Comparison of ENCODE assay signal across 21 cellular contexts in genomic region chr21:16125274-16125673, GRCh38.
DNase-seq lines count a peak whose midpoint lies in the region; ATAC-seq and TF ChIP-seq lines count a peak whose summit lies in the region.
"Had no signal": no experiment of that assay in that cellular context is flagged by ENCODE, and none has a peak within 500 bp of the region (broad histone marks: within the 10 kb centered on the region; RNA-seq: fewer than 3 reads in every experiment).

No MANE protein-coding gene starts in this region.

- TF ChIP-seq CTCF in AG09319 (IDR thresholded peaks at IDR 0.05; ENCODE audit: low read depth, low read length): no peak
- no peak for TF ChIP-seq CTCF in osteocyte (IDR thresholded peaks at IDR 0.05)

- intact Hi-C loops in activated CD4-positive, alpha-beta T cell treated with anti-CD3 and anti-CD28 coated beads for 36 hours (cut with DNase I, micrococcal nuclease): no loop called here

- DNase-seq in AG09319 (ENCODE audit: extremely low read depth, low read depth): peak; percentile 34
- peak; percentile 63 for DNase-seq in M059J (ENCODE audit: low read depth)
- no peak for DNase-seq in epithelial cell of prostate (ENCODE audit: low read depth, low spot score)
- no peak for DNase-seq in osteocyte (ENCODE audit: extremely low spot score, unreplicated experiment)
- no peak for DNase-seq in activated CD4-positive, alpha-beta T cell treated with anti-CD3 and anti-CD28 coated beads for 36 hours
- no peak for DNase-seq in MV-4-11 (lab: John Stamatoyannopoulos, UW)
- DNase-seq in stimulated activated CD4-positive, alpha-beta T cell treated with anti-CD3 and anti-CD28 coated beads, Interleukin-4, amount 100 ng/mL, for 1 hour: no peak
- DNase-seq in HuH-7.5 (ENCODE audit: low spot score): no peak
- DNase-seq: activated CD4-positive, alpha-beta memory T cell treated with anti-CD3 and anti-CD28 coated beads, Interleukin-2, amount 10 ng/mL, durations not matched to agents 7 days and 5 days; activated naive CD4-positive, alpha-beta T cell treated with anti-CD3 and anti-CD28 coated beads, Interleukin-2, amount 10 ng/mL, durations not matched to agents 7 days and 5 days; activated T-cell treated with anti-CD3 and anti-CD28 coated beads, Interleukin-2, amount 50 U/mL, for 4 hours; midbrain; NCI-H1105; NCI-H526 treated with DMSO at 0.1 percent for 48 hours; nephron progenitor cell; Right ventricle myocardium superior; T-helper 17 cell; testis had no signal

- POLR2A ChIA-PET in activated CD4-positive, alpha-beta T cell treated with anti-CD3 and anti-CD28 coated beads for 36 hours (lab: Charles Lee): no interaction called here

- H3K27me3 Mint-ChIP-seq in osteocyte (ENCODE audit: unreplicated experiment): no peaks in the 10 kb centered on the region
- H3K27me3 Mint-ChIP-seq in activated CD4-positive, alpha-beta T cell treated with anti-CD3 and anti-CD28 coated beads for 36 hours: no peaks in the 10 kb centered on the region
- H3K27me3 Mint-ChIP-seq: activated CD4-positive, alpha-beta memory T cell treated with anti-CD3 and anti-CD28 coated beads, Interleukin-2, amount 10 ng/mL, durations not matched to agents 7 days and 5 days; activated naive CD4-positive, alpha-beta T cell treated with anti-CD3 and anti-CD28 coated beads, Interleukin-2, amount 10 ng/mL, durations not matched to agents 7 days and 5 days; progenitor cell of endocrine pancreas; T-helper 17 cell had no signal

- H3K4me3 Mint-ChIP-seq in osteocyte (ENCODE audit: unreplicated experiment): peak overlapping the region; percentile 43
- no peak overlapping the region for H3K4me3 Mint-ChIP-seq in activated CD4-positive, alpha-beta T cell treated with anti-CD3 and anti-CD28 coated beads for 36 hours
- H3K4me3 Mint-ChIP-seq: activated CD4-positive, alpha-beta memory T cell treated with anti-CD3 and anti-CD28 coated beads, Interleukin-2, amount 10 ng/mL, durations not matched to agents 7 days and 5 days; activated naive CD4-positive, alpha-beta T cell treated with anti-CD3 and anti-CD28 coated beads, Interleukin-2, amount 10 ng/mL, durations not matched to agents 7 days and 5 days; activated T-cell treated with anti-CD3 and anti-CD28 coated beads, Interleukin-2, amount 50 U/mL, for 4 hours; nephron progenitor cell; T-helper 17 cell had no signal

- H3K9me3 Mint-ChIP-seq in osteocyte (ENCODE audit: unreplicated experiment): peaks cover 11% of the 10 kb centered on the region
- H3K9me3 Mint-ChIP-seq in activated CD4-positive, alpha-beta T cell treated with anti-CD3 and anti-CD28 coated beads for 36 hours (ENCODE audit: low read depth): peaks cover 2% of the 10 kb centered on the region

- CTCF ChIA-PET in activated CD4-positive, alpha-beta T cell treated with anti-CD3 and anti-CD28 coated beads for 36 hours (lab: Charles Lee): no interaction called here

- H3K27ac Mint-ChIP-seq in osteocyte (ENCODE audit: unreplicated experiment): peak overlapping the region; percentile 92
- H3K27ac Mint-ChIP-seq in activated CD4-positive, alpha-beta T cell treated with anti-CD3 and anti-CD28 coated beads for 36 hours: no peak overlapping the region
- H3K27ac Mint-ChIP-seq: activated CD4-positive, alpha-beta memory T cell treated with anti-CD3 and anti-CD28 coated beads, Interleukin-2, amount 10 ng/mL, durations not matched to agents 7 days and 5 days; activated naive CD4-positive, alpha-beta T cell treated with anti-CD3 and anti-CD28 coated beads, Interleukin-2, amount 10 ng/mL, durations not matched to agents 7 days and 5 days; nephron progenitor cell; progenitor cell of endocrine pancreas; T-helper 17 cell had no signal

- ATAC-seq in activated CD4-positive, alpha-beta T cell treated with anti-CD3 and anti-CD28 coated beads for 36 hours: no peak
- ATAC-seq: activated T-cell treated with anti-CD3 and anti-CD28 coated beads, Interleukin-2, amount 50 U/mL, for 4 hours; T-helper 17 cell had no signal

- peaks cover 27% of the 10 kb centered on the region for H3K4me1 Mint-ChIP-seq in osteocyte (ENCODE audit: unreplicated experiment)
- no peaks in the 10 kb centered on the region for H3K4me1 Mint-ChIP-seq in activated CD4-positive, alpha-beta T cell treated with anti-CD3 and anti-CD28 coated beads for 36 hours
- H3K4me1 Mint-ChIP-seq: activated CD4-positive, alpha-beta memory T cell treated with anti-CD3 and anti-CD28 coated beads, Interleukin-2, amount 10 ng/mL, durations not matched to agents 7 days and 5 days; activated naive CD4-positive, alpha-beta T cell treated with anti-CD3 and anti-CD28 coated beads, Interleukin-2, amount 10 ng/mL, durations not matched to agents 7 days and 5 days; nephron progenitor cell; T-helper 17 cell had no signal

- H3K27ac ChIP-seq in epithelial cell of prostate: peak overlapping the region; percentile 74
- H3K27ac ChIP-seq: ascending aorta, KMS-11, testis had no signal

- peaks cover 3% of the 10 kb centered on the region for H3K36me3 Mint-ChIP-seq in osteocyte (ENCODE audit: unreplicated experiment)
- no peaks in the 10 kb centered on the region for H3K36me3 Mint-ChIP-seq in activated CD4-positive, alpha-beta T cell treated with anti-CD3 and anti-CD28 coated beads for 36 hours (ENCODE audit: low read depth)
- H3K36me3 Mint-ChIP-seq: activated naive CD4-positive, alpha-beta T cell treated with anti-CD3 and anti-CD28 coated beads, Interleukin-2, amount 10 ng/mL, durations not matched to agents 7 days and 5 days had no signal

Comparison
In these comparisons a context has a peak if more than half of its experiments do, and no peak if none do; other contexts are left out.
1. DNase-seq: peak in AG09319 (single experiment) and M059J (single experiment); none in epithelial cell of prostate (single experiment), osteocyte (single experiment), activated CD4-positive, alpha-beta T cell treated with anti-CD3 and anti-CD28 coated beads for 36 hours (single experiment), MV-4-11 (single experiment), stimulated activated CD4-positive, alpha-beta T cell treated with anti-CD3 and anti-CD28 coated beads, Interleukin-4, amount 100 ng/mL, for 1 hour (single experiment) and HuH-7.5 (single experiment).